ENCODE assay signal across 1 cellular context in the genomic region with DNA sequence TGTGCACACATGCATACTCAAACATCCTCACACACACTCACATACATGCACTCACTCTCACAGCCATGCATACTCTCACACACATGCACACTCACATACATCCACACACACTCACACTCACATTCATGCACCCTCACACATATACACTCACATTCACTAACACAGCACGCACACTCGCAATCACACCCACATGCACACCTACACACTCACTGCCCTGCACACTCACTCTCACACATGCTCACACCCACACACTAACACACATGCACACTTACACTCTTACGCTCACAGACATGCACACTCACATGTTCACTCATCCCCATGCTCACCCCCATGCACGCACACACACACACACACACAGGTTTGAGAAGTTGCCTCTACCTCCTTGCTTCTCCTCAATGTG.
TF ChIP-seq lines count a peak whose summit lies in the region.

No MANE protein-coding gene starts in this region.

TF ChIP-seq in HepG2, 621 proteins besides CTCF, POLR2A, EP300 and RAD21 (continued from another document):
- TF ChIP-seq ZHX2 (IDR thresholded peaks at IDR 0.05; ENCODE audit: low read depth) (no peak), ZHX2 (CRISPR knock-in tag; IDR thresholded peaks at IDR 0.05; ENCODE audit: borderline replicate concordance) (no peak), MNT (IDR thresholded peaks at IDR 0.05) (peak; percentile 64)
